Comparison of ENCODE assay signal across 10 cellular contexts in genomic region chr11:73313652-73314051, GRCh38. TPM values are rescaled to one million over a fixed set of nuclear protein-coding genes. Genes with fewer than 3 reads are reported as not detected.
DNase-seq lines count a peak whose midpoint lies in the region; ATAC-seq, FAIRE-seq and TF ChIP-seq lines count a peak whose summit lies in the region.
"Had no signal": no experiment of that assay in that cellular context is flagged by ENCODE, and none has a peak within 500 bp of the region (broad histone marks: within the 10 kb centered on the region; RNA-seq: fewer than 3 reads in every experiment).

No MANE protein-coding gene starts in this region.

- in situ Hi-C loops in HepG2 (cut with HindIII; ENCODE audit: extremely low pct_ligation_motif_present, low pct_unique_long_range_greater_than_20kb), result no loop called here

- TF ChIP-seq POLR2A in HepG2 (IDR thresholded peaks at IDR 0.05; ENCODE audit: insufficient read depth in 1 of 2, low read depth in 2 of 2, low read length in 2 of 2) (no peak), right lobe of liver (IDR thresholded peaks at IDR 0.05) (no peak)

- H3K36me3 Mint-ChIP-seq in nephron (ENCODE audit: low read depth) (peaks cover 17% of the 10 kb centered on the region), CD14-positive monocyte (peaks cover 5 to 6% of the 10 kb centered on the region in 2 donors)

- H2AFZ ChIP-seq in HepG2 (ENCODE audit: low read length), result no peak overlapping the region

- peak overlapping the region; percentile 60; the same call in 1 of the 2 replicates for H3K9ac ChIP-seq in HepG2 (ENCODE audit: insufficient read depth, low read depth, low read length)

- peaks cover 93% of the 10 kb centered on the region for H3K4me1 ChIP-seq in HepG2 (ENCODE audit: insufficient read depth, low read length)
- H3K4me1 ChIP-seq in right lobe of liver, result peaks cover 0 to 11% (median 0%) of the 10 kb centered on the region in 4 donors

- H3K4me1 Mint-ChIP-seq in nephron (peaks cover 73% of the 10 kb centered on the region), CD14-positive monocyte (peaks cover 24% of the 10 kb centered on the region)

- peak overlapping the region; percentile 59 for H3K27ac ChIP-seq in HepG2 (ENCODE audit: extremely low read length, insufficient read depth, low read length)
- peak overlapping the region in 1 of 3 donors; percentile 54 for H3K27ac ChIP-seq in right lobe of liver
- peak overlapping the region; percentile 71 for H3K27ac ChIP-seq in cingulate gyrus (ENCODE audit: low read depth, low read length)

- BruUV-seq in HepG2 (replicated peaks; lab: Mats Ljungman, UMichigan), result no TSS peak

- ATAC-seq in HepG2 (no peak), right lobe of liver (no peak)

- no peak for FAIRE-seq in HepG2 (lab: Jason Lieb, UNC)

- peaks cover 37% of the 10 kb centered on the region for H4K20me1 ChIP-seq in HepG2 (ENCODE audit: insufficient read depth, low read length)

- CTCF ChIA-PET in HepG2 (lab: Yijun Ruan, JAX; ENCODE audit: low intra/inter-chr PET ratio, low total read pairs), result no interaction called here

- TF ChIP-seq CTCF in HepG2 (CRISPR knock-in tag; IDR thresholded peaks at IDR 0.05) (no peak), right lobe of liver (IDR thresholded peaks at IDR 0.05) (no peak), nephron (IDR thresholded peaks at IDR 0.05; ENCODE audit: unreplicated experiment in 3 of 3) (no peak), CD14-positive monocyte (IDR thresholded peaks at IDR 0.05) (no peak)

- H3K27me3 Mint-ChIP-seq in nephron (ENCODE audit: low read depth) (no peaks in the 10 kb centered on the region), CD14-positive monocyte (ENCODE audit: low read depth in 3 of 3) (peaks cover 14 to 20% (median 17%) of the 10 kb centered on the region in 3 donors)

- peak overlapping the region; percentile 84 to 92 (median 85) for H3K4me3 Mint-ChIP-seq in nephron
- H3K4me3 Mint-ChIP-seq in CD14-positive monocyte, result no peak overlapping the region
- H3K4me3 Mint-ChIP-seq: CD4-positive, alpha-beta T cell had no signal

- DNase-seq in HepG2 (ENCODE audit: low spot score) (no peak), right lobe of liver (no peak), CD14-positive monocyte (ENCODE audit: low spot score) (no peak), NCI-H2196 treated with DMSO at 0.1 percent for 48 hours (lab: John Stamatoyannopoulos, UW; ENCODE audit: unreplicated experiment) (no peak), NCI-H526 (lab: John Stamatoyannopoulos, UW) (no peak)
- no peak for DNase-seq in effector CD4-positive, alpha-beta T cell
- DNase-seq: CD4-positive, alpha-beta T cell; NCI-H446 had no signal

- H3K9me3 ChIP-seq in HepG2 (ENCODE audit: low read length) (no peaks in the 10 kb centered on the region), right lobe of liver (no peaks in the 10 kb centered on the region)

- peak overlapping the region; percentile 84 for H3K4me2 ChIP-seq in HepG2 (ENCODE audit: low read depth, low read length)

- TF ChIP-seq EP300 in HepG2 (IDR thresholded peaks at IDR 0.05; ENCODE audit: low read depth in 2 of 2, low read length in 2 of 2), result no peak
- no peak for TF ChIP-seq EP300 in HepG2 (CRISPR knock-in tag; IDR thresholded peaks at IDR 0.05; ENCODE audit: borderline replicate concordance)

- H3K9me3 Mint-ChIP-seq in nephron (no peaks in the 10 kb centered on the region), CD14-positive monocyte (peaks cover 0 to 1% (median 0%) of the 10 kb centered on the region in 7 donors)
- H3K9me3 Mint-ChIP-seq: CD4-positive, alpha-beta T cell had no signal

- WGBS in HepG2 (ENCODE audit: low lambda C conversion rate), result no CpG with 5 or more reads among the region's 1 CpG
- 29% methylated on average over 1 of the region's 1 CpG for WGBS in right lobe of liver (ENCODE audit: insufficient coverage, low coverage, low lambda C conversion rate, missing lambda C conversion rate)

- H3K27me3 ChIP-seq in HepG2 (ENCODE audit: control insufficient read depth in 1 of 2, insufficient read depth in 2 of 2, low read length in 2 of 2), result no peaks in the 10 kb centered on the region
- no peaks in the 10 kb centered on the region for H3K27me3 ChIP-seq in right lobe of liver

- H3K79me2 ChIP-seq in HepG2 (ENCODE audit: insufficient read depth, low read length), result peaks cover 73% of the 10 kb centered on the region

- no peak for TF ChIP-seq RAD21 in HepG2 (CRISPR knock-in tag; IDR thresholded peaks at IDR 0.05)

- H3K36me3 ChIP-seq in HepG2 (replicated peaks in 1 of 2; ENCODE audit: control insufficient read depth in 1 of 2, insufficient read depth in 2 of 2, low read length in 2 of 2) (peaks cover 3% of the 10 kb centered on the region in 2 experiments; a peak in 2 of 5 replicates), right lobe of liver (no peaks in the 10 kb centered on the region)

- H3K4me3 ChIP-seq in HepG2 (replicated peaks in 1 of 3; ENCODE audit: insufficient read depth in 1 of 3, low read depth in 2 of 3, low read length in 3 of 3), result peak overlapping the region in 2 of 3 experiments; percentile 10 to 55; a peak in 2 of 6 replicates
- no peak overlapping the region for H3K4me3 ChIP-seq in right lobe of liver

- intact Hi-C loops in HepG2 (cut with micrococcal nuclease; ENCODE audit: unreplicated experiment), result loop anchor here (1.0 to 2.0 kb wide), 2 partner anchors 10 to 63 kb away; partner anchors contain the start of gene RELT
- intact Hi-C loops in right lobe of liver (cut with DNase I), result no loop called here
- intact Hi-C loops in CD14-positive monocyte (cut with micrococcal nuclease), result no loop called here

- POLR2A ChIA-PET in HepG2 (lab: Yijun Ruan, JAX), result interaction anchor here (1.9 to 6.2 kb wide), 3 partner anchors 11 to 22 kb away, joined by 5 to 35 read pairs (median 20); no protein-coding TSS in a partner anchor

- H3K27ac Mint-ChIP-seq in nephron (peak overlapping the region; percentile 89 to 97 (median 96)), CD14-positive monocyte (peak overlapping the region in 3 of 7 donors; percentile 43 to 46 (median 46))
- H3K27ac Mint-ChIP-seq: CD4-positive, alpha-beta T cell had no signal

RNA-seq across cellular contexts. Expression of gene ARHGEF17, which starts 5.6 kb away (rescaled TPM):
- total RNA-seq in HepG2 (2016; rRNA removed; fragmentation: Illumina TruSeq; extraction: Trizol) (5.7 and 10.7 TPM in 2 replicates), right lobe of liver (1 to 10 TPM; 4.6 to 7.3 (median 5.4) TPM)
- 4.6 and 5.1 TPM in 2 replicates for total RNA-seq in HepG2 (2016; cell fraction: cytosol; rRNA removed; fragmentation: Illumina TruSeq; extraction: Trizol; ENCODE audit: low read depth)
- total RNA-seq in HepG2 (2016; cell fraction: insoluble cytoplasmic fraction; rRNA removed; fragmentation: Illumina TruSeq; extraction: Trizol), result 3.7 and 12.1 TPM in 2 replicates
- 3.3 and 3.8 TPM in 2 replicates for total RNA-seq in HepG2 (2016; cell fraction: membrane; rRNA removed; fragmentation: Illumina TruSeq; extraction: Trizol)
- 20.3 and 20.6 TPM in 2 replicates for total RNA-seq in HepG2 (2016; cell fraction: nucleus; rRNA removed; fragmentation: Illumina TruSeq; extraction: Trizol)
- polyA plus RNA-seq in HepG2 (2011; rRNA removed) (28.8 and 37.7 TPM in 2 replicates), CD14-positive monocyte (under 1 TPM; 0.16 to 0.55 TPM)
- polyA plus RNA-seq in HepG2 (2011; cell fraction: cytosol; rRNA removed), result 7.4 and 13.6 TPM in 2 replicates
- 250 and 318 TPM in 2 replicates for polyA plus RNA-seq in HepG2 (2011; cell fraction: nucleus; rRNA removed)
- polyA plus RNA-seq in HepG2 (2012), result 17.9 and 20.3 TPM in 2 replicates
- polyA plus RNA-seq in HepG2 (2016; cell fraction: cytosol; fragmentation: Illumina TruSeq; extraction: Trizol; ENCODE audit: low read depth), result 0.35 and 0.64 TPM in 2 replicates
- 5.4 and 7.1 TPM in 2 replicates for polyA plus RNA-seq in HepG2 (2016; cell fraction: insoluble cytoplasmic fraction; fragmentation: Illumina TruSeq; extraction: Trizol; ENCODE audit: low read depth)
- polyA plus RNA-seq in HepG2 (2016; cell fraction: membrane; fragmentation: Illumina TruSeq; extraction: Trizol; ENCODE audit: low read depth), result 0.76 and 0.94 TPM in 2 replicates
- polyA plus RNA-seq in HepG2 (2016; cell fraction: nucleus; fragmentation: Illumina TruSeq; extraction: Trizol; ENCODE audit: insufficient read depth, low read depth), result 83.1 and 89.4 TPM in 2 replicates
- 41.7 and 126 TPM in 2 replicates for polyA minus RNA-seq in HepG2 (2011; rRNA and poly(A)+ RNA removed; ENCODE audit: low replicate concordance)
- polyA minus RNA-seq in HepG2 (2011; cell fraction: cytosol; rRNA and poly(A)+ RNA removed), result 13.5 and 20.6 TPM in 2 replicates
- polyA minus RNA-seq in HepG2 (2011; cell fraction: nucleus; rRNA and poly(A)+ RNA removed), result 85.9 and 99.9 TPM in 2 replicates
- total RNA-seq: CD4-positive, alpha-beta T cell had no signal

RNA-seq across cellular contexts. Expression of gene P2RY6, which starts 41.5 kb away (rescaled TPM):
- total RNA-seq in HepG2 (2016; rRNA removed; fragmentation: Illumina TruSeq; extraction: Trizol) (0.11 and 0.29 TPM in 2 replicates), right lobe of liver (1 to 10 TPM in 1 of 6 experiments, under 1 TPM in 5; 0.24 to 1.8 (median 0.62) TPM)
- 0.10 TPM in 1 of 2 replicates, not detected in the other for total RNA-seq in HepG2 (2016; cell fraction: cytosol; rRNA removed; fragmentation: Illumina TruSeq; extraction: Trizol; ENCODE audit: low read depth)
- 0.13 and 0.27 TPM in 2 replicates for total RNA-seq in HepG2 (2016; cell fraction: insoluble cytoplasmic fraction; rRNA removed; fragmentation: Illumina TruSeq; extraction: Trizol)
- not detected in 2 replicates for total RNA-seq in HepG2 (2016; cell fraction: membrane; rRNA removed; fragmentation: Illumina TruSeq; extraction: Trizol)
- total RNA-seq in HepG2 (2016; cell fraction: nucleus; rRNA removed; fragmentation: Illumina TruSeq; extraction: Trizol), result not detected in 2 replicates
- polyA plus RNA-seq in HepG2 (2011; rRNA removed) (0.09 and 0.29 TPM in 2 replicates), CD14-positive monocyte (1 to 10 TPM; 1.7 to 5.1 TPM)
- 0.10 and 0.12 TPM in 2 replicates for polyA plus RNA-seq in HepG2 (2011; cell fraction: cytosol; rRNA removed)
- 0.05 and 0.35 TPM in 2 replicates for polyA plus RNA-seq in HepG2 (2011; cell fraction: nucleus; rRNA removed)
- 0.24 TPM in 1 of 2 replicates, not detected in the other for polyA plus RNA-seq in HepG2 (2012)
- polyA plus RNA-seq in HepG2 (2016; cell fraction: cytosol; fragmentation: Illumina TruSeq; extraction: Trizol; ENCODE audit: low read depth), result 0.05 and 0.06 TPM in 2 replicates
- 0.10 and 0.20 TPM in 2 replicates for polyA plus RNA-seq in HepG2 (2016; cell fraction: insoluble cytoplasmic fraction; fragmentation: Illumina TruSeq; extraction: Trizol; ENCODE audit: low read depth)
- polyA plus RNA-seq in HepG2 (2016; cell fraction: membrane; fragmentation: Illumina TruSeq; extraction: Trizol; ENCODE audit: low read depth), result 0.10 and 0.17 TPM in 2 replicates
- 0.36 and 0.41 TPM in 2 replicates for polyA plus RNA-seq in HepG2 (2016; cell fraction: nucleus; fragmentation: Illumina TruSeq; extraction: Trizol; ENCODE audit: insufficient read depth, low read depth)
- polyA minus RNA-seq in HepG2 (2011; rRNA and poly(A)+ RNA removed; ENCODE audit: low replicate concordance), result 0.40 and 1.7 TPM in 2 replicates
- polyA minus RNA-seq in HepG2 (2011; cell fraction: cytosol; rRNA and poly(A)+ RNA removed), result not detected in 2 replicates
- 0.12 and 0.26 TPM in 2 replicates for polyA minus RNA-seq in HepG2 (2011; cell fraction: nucleus; rRNA and poly(A)+ RNA removed)
- total RNA-seq: CD4-positive, alpha-beta T cell had no signal

Comparison
In these comparisons a context has a peak if more than half of its experiments do, and no peak if none do; other contexts are left out.
1. H3K4me3 ChIP-seq: peak in HepG2 (2 of 3); none in right lobe of liver (0 of 3).
2. H3K4me3 Mint-ChIP-seq: peak in nephron (3 of 3); none in CD14-positive monocyte (0 of 2).